In the genomic region with DNA sequence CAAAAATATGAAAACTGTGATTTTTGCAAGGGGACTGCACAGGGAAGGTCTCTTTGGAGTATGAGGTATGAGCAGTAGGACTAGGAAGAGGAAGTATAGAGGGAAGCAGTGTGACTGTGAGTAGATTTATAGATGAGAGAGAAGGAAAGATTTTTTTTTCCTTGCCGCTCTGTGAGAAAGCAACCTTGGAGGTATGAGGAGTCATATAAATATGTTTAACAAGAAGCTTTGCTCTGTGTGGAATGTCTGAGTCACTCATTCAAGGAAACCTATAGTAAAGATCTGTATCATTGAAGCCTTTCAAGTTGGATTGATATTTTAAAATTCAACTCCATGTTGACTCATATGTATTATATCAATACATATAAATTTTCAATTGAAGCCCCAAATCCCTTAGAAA, we compare ENCODE assay signal across 10 cellular contexts. TPM values are rescaled to one million over a fixed set of nuclear protein-coding genes. Genes with fewer than 3 reads are reported as not detected.
DNase-seq lines count a peak whose midpoint lies in the region; ATAC-seq and TF ChIP-seq lines count a peak whose summit lies in the region.
"Had no signal": no experiment of that assay in that cellular context is flagged by ENCODE, and none has a peak within 500 bp of the region (broad histone marks: within the 10 kb centered on the region; RNA-seq: fewer than 3 reads in every experiment).

No MANE protein-coding gene starts in this region.

- WGBS in hepatocyte (ENCODE audit: low lambda C conversion rate, missing lambda C conversion rate), result 38% methylated on average over 1 of the region's 1 CpG

- H3K36me3 ChIP-seq in hepatocyte (replicated peaks; ENCODE audit: insufficient read depth, low read depth), result no peaks in the 10 kb centered on the region

- no peak overlapping the region for H2AFZ ChIP-seq in hepatocyte

- no peaks in the 10 kb centered on the region for H3K27me3 ChIP-seq in hepatocyte

- no peak overlapping the region for H3K4me3 ChIP-seq in hepatocyte

- H3K27ac ChIP-seq in hepatocyte, result peak overlapping the region; percentile 67
- H3K27ac ChIP-seq: KMS-11 had no signal

- no peaks in the 10 kb centered on the region for H3K9me3 ChIP-seq in hepatocyte (ENCODE audit: low read depth)

- H3K9me2 ChIP-seq in hepatocyte (replicated peaks; ENCODE audit: insufficient read depth), result no peaks in the 10 kb centered on the region

- H3K4me1 ChIP-seq in hepatocyte (ENCODE audit: insufficient read depth), result peaks cover 10% of the 10 kb centered on the region

- H4K20me1 ChIP-seq in hepatocyte (ENCODE audit: insufficient read depth, poor library complexity, severe bottlenecking), result no peaks in the 10 kb centered on the region

- no peak for TF ChIP-seq CTCF in hepatocyte (IDR thresholded peaks at IDR 0.05; ENCODE audit: poor library complexity)

- H3K79me2 ChIP-seq in hepatocyte, result no peaks in the 10 kb centered on the region

- no peak for ATAC-seq in GM21515 (IDR thresholded peaks at IDR 0.05; ENCODE audit: unreplicated experiment)

- intact Hi-C loops in posterior vena cava (cut with DNase I), result no loop called here

- no peak overlapping the region for H3K4me2 ChIP-seq in hepatocyte
- H3K4me2 ChIP-seq: KMS-11 had no signal

- DNase-seq in COLO829 (ENCODE audit: low spot score) (peak; percentile 16), HT1080 (ENCODE audit: low read depth) (peak; percentile 83), amniotic epithelial cell (ENCODE audit: low read depth) (peak; percentile 68), hepatocyte (ENCODE audit: low spot score) (peak; percentile 56), SHP77 treated with DMSO at 0.1 percent for 48 hours (lab: John Stamatoyannopoulos, UW) (no peak), NCI-H1417 treated with DMSO at 0.1 percent for 48 hours (lab: John Stamatoyannopoulos, UW) (no peak), posterior vena cava (ENCODE audit: low spot score) (no peak)
- DNase-seq: CD4-positive, alpha-beta memory T cell had no signal

RNA-seq across cellular contexts. Expression of a gene that starts 26.2 kb away (rescaled TPM):
- total RNA-seq in HT1080 (2014; rRNA removed; shearing (Covaris generic)), result 3.5 and 5.7 TPM in 2 replicates
- polyA plus RNA-seq in HT1080 (2015; cell fraction: cytosol; rRNA removed), result 1.8 and 2.8 TPM in 2 replicates
- polyA plus RNA-seq in HT1080 (2015; cell fraction: nucleus; rRNA removed), result 54.8 and 61.1 TPM in 2 replicates
- total RNA-seq in hepatocyte (7.3 and 8.1 TPM in 2 replicates), posterior vena cava (10 to 100 TPM in 1 of 2 donors, 1 to 10 TPM in 1; 9.3 to 10.3 TPM)
- 7.1 and 7.9 TPM in 2 replicates for polyA plus RNA-seq in hepatocyte

RNA-seq across cellular contexts. Expression of a gene that starts 42.0 kb away (rescaled TPM):
- total RNA-seq in HT1080 (2014; rRNA removed; shearing (Covaris generic)), result 49.8 and 60.5 TPM in 2 replicates
- 31.3 and 34.1 TPM in 2 replicates for polyA plus RNA-seq in HT1080 (2015; cell fraction: cytosol; rRNA removed)
- polyA plus RNA-seq in HT1080 (2015; cell fraction: nucleus; rRNA removed), result 32.8 and 47.0 TPM in 2 replicates
- total RNA-seq in hepatocyte (56.3 and 68.0 TPM in 2 replicates), posterior vena cava (10 to 100 TPM; 33.6 to 34.9 TPM)
- polyA plus RNA-seq in hepatocyte, result 52.1 and 65.8 TPM in 2 replicates

RNA-seq across cellular contexts. Expression of a gene that starts 42.1 kb away (rescaled TPM):
- 123 and 126 TPM in 2 replicates for total RNA-seq in HT1080 (2014; rRNA removed; shearing (Covaris generic))
- polyA plus RNA-seq in HT1080 (2015; cell fraction: cytosol; rRNA removed), result 85.7 and 89.3 TPM in 2 replicates
- 151 and 159 TPM in 2 replicates for polyA plus RNA-seq in HT1080 (2015; cell fraction: nucleus; rRNA removed)
- total RNA-seq in hepatocyte (78.0 and 90.1 TPM in 2 replicates), posterior vena cava (10 to 100 TPM; 27.4 to 29.2 TPM)
- polyA plus RNA-seq in hepatocyte, result 94.9 and 108 TPM in 2 replicates

RNA-seq across cellular contexts. Expression of a gene that starts 49.5 kb away (rescaled TPM):
- 27.2 and 35.5 TPM in 2 replicates for total RNA-seq in HT1080 (2014; rRNA removed; shearing (Covaris generic))
- polyA plus RNA-seq in HT1080 (2015; cell fraction: cytosol; rRNA removed), result 11.9 and 12.3 TPM in 2 replicates
- polyA plus RNA-seq in HT1080 (2015; cell fraction: nucleus; rRNA removed), result 64.8 and 66.5 TPM in 2 replicates
- 18.1 and 26.2 TPM in 2 replicates for total RNA-seq in hepatocyte
- 31.6 and 35.5 TPM in 2 replicates for polyA plus RNA-seq in hepatocyte
- total RNA-seq in posterior vena cava, result 10 to 100 TPM; 22.0 to 23.2 TPM

Comparison
In these comparisons a context has a peak if more than half of its experiments do, and no peak if none do; other contexts are left out.
1. DNase-seq: peak in COLO829 (single experiment), HT1080 (single experiment), amniotic epithelial cell (single experiment) and hepatocyte (single experiment); none in SHP77 treated with DMSO at 0.1 percent for 48 hours (single experiment), NCI-H1417 treated with DMSO at 0.1 percent for 48 hours (single experiment) and posterior vena cava (single experiment).